ENCODE assay signal across 1 cellular context in genomic region chr17:16199093-16199492, GRCh38.
TF ChIP-seq lines count a peak whose summit lies in the region.

No MANE protein-coding gene starts in this region.

TF ChIP-seq in WTC11, 78 proteins besides CTCF, POLR2A, EP300 and RAD21 (continued from another document):
- TF ChIP-seq MAX (CRISPR knock-in tag; IDR thresholded peaks at IDR 0.05) (no peak), ZNF219 (CRISPR knock-in tag; IDR thresholded peaks at IDR 0.05; ENCODE audit: borderline replicate concordance) (no peak)
